ENCODE assay signal across 25 cellular contexts in the genomic region with DNA sequence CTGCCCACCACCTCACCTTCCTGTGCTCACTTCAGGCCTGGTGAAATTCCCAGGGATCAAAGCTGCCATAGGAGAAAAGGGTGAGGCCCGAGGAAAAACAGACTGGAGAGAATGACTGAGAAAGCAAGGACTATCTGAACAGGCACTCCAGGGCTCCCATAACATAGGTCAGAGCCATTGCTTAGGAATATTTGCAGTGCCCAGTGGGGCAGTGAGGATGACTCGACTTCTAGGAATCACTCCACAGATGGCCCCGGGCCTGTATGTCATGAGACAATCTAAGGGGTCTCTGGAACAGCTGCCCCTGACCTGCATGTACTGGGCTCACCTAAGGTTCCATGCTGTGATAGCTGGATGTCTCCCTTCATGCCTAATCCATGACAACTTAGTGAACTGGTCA. TPM values are rescaled to one million over a fixed set of nuclear protein-coding genes. Genes with fewer than 3 reads are reported as not detected.
DNase-seq lines count a peak whose midpoint lies in the region; ATAC-seq, FAIRE-seq and TF ChIP-seq lines count a peak whose summit lies in the region.
"Had no signal": no experiment of that assay in that cellular context is flagged by ENCODE, and none has a peak within 500 bp of the region (broad histone marks: within the 10 kb centered on the region; RNA-seq: fewer than 3 reads in every experiment).

No MANE protein-coding gene starts in this region.

- H2AK5ac ChIP-seq in H1 (ENCODE audit: low read depth, low read length): no peak overlapping the region
- no peak overlapping the region for H2AK5ac ChIP-seq in mesendoderm (ENCODE audit: low read length)

- CTCF ChIA-PET in H1 (lab: Charles Lee; ENCODE audit: partially characterized antibody): interaction anchor here (0.8 to 2.9 kb wide), 3 partner anchors 10 to 1087 kb away, joined by 3 to 18 read pairs (median 4); no protein-coding TSS in a partner anchor

- H3K27ac ChIP-seq in SJCRH30: no peak overlapping the region
- no peak overlapping the region; the same call in 1 of the 2 replicates for H3K27ac ChIP-seq in H1 (ENCODE audit: low read depth, low read length)
- H3K27ac ChIP-seq in mesendoderm (ENCODE audit: low read depth, low read length): no peak overlapping the region
- H3K27ac ChIP-seq in stomach smooth muscle (ENCODE audit: low read length): peak overlapping the region; percentile 41
- no peak overlapping the region for H3K27ac ChIP-seq in right cardiac atrium (ENCODE audit: low read length)
- no peak overlapping the region for H3K27ac ChIP-seq in substantia nigra (ENCODE audit: low read depth, low read length, poor library complexity, severe bottlenecking)
- H3K27ac ChIP-seq: HL-60, SK-N-MC had no signal

- no peak for FAIRE-seq in H1 (lab: Jason Lieb, UNC)

- H3K18ac ChIP-seq in H1 (ENCODE audit: extremely low read depth, low read length) (no peak overlapping the region), mesendoderm (ENCODE audit: low read length) (no peak overlapping the region)

- H3K27me3 ChIP-seq in SJCRH30 (no peaks in the 10 kb centered on the region), H1 (replicated peaks in 1 of 4; ENCODE audit: control insufficient read depth in 3 of 4, extremely low read depth in 1 of 4, insufficient read depth in 3 of 4, low read length in 3 of 4) (no peaks in the 10 kb centered on the region), mesendoderm (ENCODE audit: insufficient read depth, low read length, poor library complexity) (no peaks in the 10 kb centered on the region), stomach smooth muscle (ENCODE audit: control insufficient read depth in 1 of 2, insufficient read depth in 2 of 2, low read length in 2 of 2) (no peaks in the 10 kb centered on the region), right cardiac atrium (ENCODE audit: control insufficient read depth, insufficient read depth) (no peaks in the 10 kb centered on the region)

- no peak overlapping the region for H4K8ac ChIP-seq in H1 (ENCODE audit: extremely low read depth, insufficient read depth, low read length)
- H4K8ac ChIP-seq in mesendoderm (ENCODE audit: low read depth, low read length): no peak overlapping the region

- H2BK120ac ChIP-seq in H1 (replicated peaks; ENCODE audit: low read depth, low read length): no peak overlapping the region
- no peak overlapping the region for H2BK120ac ChIP-seq in mesendoderm (ENCODE audit: low read depth, low read length)

- no peak overlapping the region for H3K4me2 ChIP-seq in H1 (ENCODE audit: insufficient read depth in 1 of 2, low read depth in 2 of 2, low read length in 2 of 2)
- no peak overlapping the region for H3K4me2 ChIP-seq in mesendoderm (ENCODE audit: low read length)

- no peak overlapping the region for H4K91ac ChIP-seq in H1 (replicated peaks; ENCODE audit: insufficient read length, low read length)

- H3K23ac ChIP-seq in H1 (ENCODE audit: insufficient read length) (no peak overlapping the region), mesendoderm (ENCODE audit: low read length) (no peak overlapping the region)

- H3K79me2 ChIP-seq in H1 (ENCODE audit: control insufficient read depth in 1 of 2, insufficient read depth in 2 of 2, low read length in 2 of 2) (no peaks in the 10 kb centered on the region), mesendoderm (ENCODE audit: control insufficient read depth, insufficient read depth, low read length) (no peaks in the 10 kb centered on the region)

- no peak overlapping the region; the same call in 1 of the 2 replicates for H2AFZ ChIP-seq in H1 (ENCODE audit: low read length)

- POLR2A ChIA-PET in H1 (lab: Charles Lee; ENCODE audit: partially characterized antibody): no interaction called here

- TF ChIP-seq RAD21 in H1 (IDR thresholded peaks at IDR 0.05 in 1 of 2, conservative IDR thresholded peaks at IDR 0.05 in 1 of 2; ENCODE audit: low read depth in 2 of 2, low read length in 2 of 2): no peak

- H2BK12ac ChIP-seq in H1 (ENCODE audit: low read depth, low read length): peak overlapping the region; percentile 27; the same call in 1 of the 2 replicates

- H2BK15ac ChIP-seq in H1 (ENCODE audit: low read length) (no peak overlapping the region), mesendoderm (replicated peaks; ENCODE audit: low read depth) (no peak overlapping the region)

- H3K4me3 ChIP-seq in SJCRH30: no peak overlapping the region
- H3K4me3 ChIP-seq in H1 (ENCODE audit: extremely low read depth in 1 of 4, insufficient read depth in 2 of 4, low read depth in 3 of 4, low read length in 4 of 4): no peak overlapping the region
- no peak overlapping the region for H3K4me3 ChIP-seq in mesendoderm (ENCODE audit: low read length)
- H3K4me3 ChIP-seq in stomach smooth muscle (ENCODE audit: low read length in 2 of 2): peak overlapping the region; percentile 53 to 58
- no peak overlapping the region for H3K4me3 ChIP-seq in right cardiac atrium (ENCODE audit: low read length)
- H3K4me3 ChIP-seq: SK-N-MC had no signal

- H3K4ac ChIP-seq in H1 (replicated peaks; ENCODE audit: insufficient read length, low read depth, low read length) (no peak overlapping the region), mesendoderm (ENCODE audit: low read depth, low read length) (no peak overlapping the region)

- no peak overlapping the region for H3K14ac ChIP-seq in H1 (ENCODE audit: insufficient read length)

- H4K20me1 ChIP-seq in H1 (replicated peaks in 1 of 2; ENCODE audit: control insufficient read depth in 1 of 2, insufficient read depth in 2 of 2, low read length in 2 of 2): no peaks in the 10 kb centered on the region

- DNase-seq in SJCRH30 (peak; percentile 12 to 36), H1 (ENCODE audit: low read depth in 1 of 2, low spot score in 2 of 2) (no peak), mesendoderm (peak; percentile 19), HUDEP-2 (lab: John Stamatoyannopoulos, UW; ENCODE audit: unreplicated experiment in 76 of 76) (no peak), right cardiac atrium (no peak), substantia nigra (lab: John Stamatoyannopoulos, UW) (no peak), NOMO-1 treated with DMSO at 0.1 percent for 48 hours (lab: John Stamatoyannopoulos, UW; ENCODE audit: unreplicated experiment) (no peak)
- DNase-seq: BE2C, H7, HFFc6, KG1, NCI-H1105 treated with DMSO at 0.1 percent for 48 hours, NCI-H1694, NCI-H2081, NCI-H2171, NCI-H345, NCI-H524 treated with DMSO at 0.1 percent for 48 hours, PC-3, RPMI8226, SHP77 had no signal

- H2BK5ac ChIP-seq in H1 (ENCODE audit: low read depth, low read length) (no peak overlapping the region), mesendoderm (ENCODE audit: low read length) (no peak overlapping the region)

- H4K5ac ChIP-seq in H1 (ENCODE audit: insufficient read length, low read depth, low read length): no peak overlapping the region
- no peak overlapping the region for H4K5ac ChIP-seq in mesendoderm (ENCODE audit: low read length)

- no peak for ATAC-seq in right cardiac atrium
- ATAC-seq: PC-3 had no signal

- H3K23me2 ChIP-seq in H1 (ENCODE audit: low read depth, low read length): no peaks in the 10 kb centered on the region

- H3K79me1 ChIP-seq in H1 (ENCODE audit: low read depth, low read length) (no peaks in the 10 kb centered on the region), mesendoderm (ENCODE audit: low read length) (no peaks in the 10 kb centered on the region)

- TF ChIP-seq POLR2A in H1 (IDR thresholded peaks at IDR 0.05; ENCODE audit: control extremely low read depth in 1 of 2, low read depth in 2 of 2, low read length in 2 of 2): no peak

- no peak for TF ChIP-seq CTCF in H1 (IDR thresholded peaks at IDR 0.05; ENCODE audit: control extremely low read depth in 1 of 3, insufficient read depth in 1 of 3, low read depth in 1 of 3, low read length in 3 of 3)

- H2BK20ac ChIP-seq in H1 (ENCODE audit: low read length): no peak overlapping the region

- H3K4me1 ChIP-seq in SJCRH30 (peaks cover 15% of the 10 kb centered on the region), H1 (replicated peaks in 1 of 4; ENCODE audit: control insufficient read depth in 3 of 4, insufficient read depth in 4 of 4, low read length in 3 of 4) (no peaks in the 10 kb centered on the region), mesendoderm (ENCODE audit: control insufficient read depth, low read depth, low read length) (peaks cover 5% of the 10 kb centered on the region), stomach smooth muscle (ENCODE audit: control insufficient read depth, insufficient read depth, low read length) (peaks cover 10% of the 10 kb centered on the region), right cardiac atrium (ENCODE audit: control insufficient read depth, insufficient read depth, low read length) (no peaks in the 10 kb centered on the region)
- H3K4me1 ChIP-seq: BE2C had no signal

- no peak for TF ChIP-seq EP300 in H1 (IDR thresholded peaks at IDR 0.05; ENCODE audit: borderline replicate concordance in 1 of 2, low read depth in 2 of 2, low read length in 2 of 2)

- H3K9ac ChIP-seq in H1 (replicated peaks in 1 of 4; ENCODE audit: extremely low read depth in 1 of 4, low read depth in 3 of 4, low read length in 3 of 4) (no peak overlapping the region), mesendoderm (ENCODE audit: low read length) (no peak overlapping the region), stomach smooth muscle (ENCODE audit: low read length in 2 of 2) (peak overlapping the region; percentile 9 to 21)

- no peaks in the 10 kb centered on the region for H3K36me3 ChIP-seq in SJCRH30
- H3K36me3 ChIP-seq in H1 (ENCODE audit: control insufficient read depth in 2 of 4, insufficient read depth in 4 of 4, low read length in 3 of 4): no peaks in the 10 kb centered on the region
- no peaks in the 10 kb centered on the region for H3K36me3 ChIP-seq in mesendoderm (ENCODE audit: control insufficient read depth, insufficient read depth, low read length)
- H3K36me3 ChIP-seq in stomach smooth muscle (ENCODE audit: control insufficient read depth in 2 of 2, insufficient read depth in 2 of 2, low read length in 2 of 2): peaks cover 0 to 2% of the 10 kb centered on the region in 2 donors
- H3K36me3 ChIP-seq: BE2C had no signal

- no peak overlapping the region for H3K56ac ChIP-seq in H1 (replicated peaks; ENCODE audit: insufficient read length, low read depth, low read length)
- no peak overlapping the region for H3K56ac ChIP-seq in mesendoderm (ENCODE audit: low read length)

- 90% methylated on average over 3 of the region's 3 CpGs; no CpG with 5 or more reads in 1 of the 2 experiments for WGBS in H1 (ENCODE audit: extremely low coverage in 1 of 2, insufficient coverage in 1 of 2, insufficient read length in 1 of 2, insufficient replicate concordance in 2 of 2, low coverage in 1 of 2, low lambda C conversion rate in 2 of 2, missing lambda C conversion rate in 1 of 2), 2 experiments
- no CpG with 5 or more reads among the region's 3 CpGs for WGBS in mesendoderm (ENCODE audit: extremely low coverage, insufficient coverage, low lambda C conversion rate)
- 82% methylated on average over 3 of the region's 3 CpGs for WGBS in right cardiac atrium

- H3K9me3 ChIP-seq in SJCRH30 (replicated peaks) (no peaks in the 10 kb centered on the region), H1 (ENCODE audit: insufficient read depth in 2 of 2, low read depth in 1 of 2, low read length in 1 of 2) (peaks cover 14 to 25% of the 10 kb centered on the region in 2 experiments), stomach smooth muscle (ENCODE audit: control insufficient read depth in 2 of 2, low read length in 2 of 2) (no peaks in the 10 kb centered on the region), right cardiac atrium (ENCODE audit: control insufficient read depth, low read length) (no peaks in the 10 kb centered on the region)
- H3K9me3 ChIP-seq: BE2C had no signal

- intact Hi-C loops in right cardiac atrium (cut with DNase I): no loop called here

RNA-seq across cellular contexts. Expression of gene GPHB5, which starts 51.6 kb away (rescaled TPM):
- not detected in 2 replicates for total RNA-seq in SJCRH30 (2014; rRNA removed; shearing (Covaris generic))
- total RNA-seq in H1 (2021; fragmentation: NEBNext Ultra II Directional; extraction: Animal tissue kit (Norgen Biotek cat#: 25700)): not detected in 2 replicates
- polyA plus RNA-seq in H1 (2011; rRNA removed) (not detected in 2 replicates), right cardiac atrium (not detected)
- polyA plus RNA-seq in H1 (2011; cell fraction: cytosol; rRNA removed): not detected
- polyA plus RNA-seq in H1 (2011; cell fraction: nucleus; rRNA removed): not detected
- polyA plus RNA-seq in H1 (2012, experiment 1 of 2): not detected in 4 replicates
- not detected for polyA plus RNA-seq in H1 (2012, experiment 2 of 2)
- polyA plus RNA-seq in H1 (2013, experiment 1 of 2): not detected
- not detected for polyA plus RNA-seq in H1 (2013, experiment 2 of 2)
- polyA minus RNA-seq in H1 (2011; rRNA and poly(A)+ RNA removed): not detected in 2 replicates
- not detected for polyA minus RNA-seq in H1 (2011; cell fraction: cytosol; rRNA and poly(A)+ RNA removed)
- not detected for polyA minus RNA-seq in H1 (2011; cell fraction: nucleus; rRNA and poly(A)+ RNA removed)
- polyA plus RNA-seq in mesendoderm (2013, experiment 1 of 2): not detected
- polyA plus RNA-seq in mesendoderm (2013, experiment 2 of 2): not detected
- not detected for total RNA-seq in right cardiac atrium
- total RNA-seq: A673, H7, HFFc6, HT-29, PC-3 had no signal

Comparison
In these comparisons a context has a peak if more than half of its experiments do, and no peak if none do; other contexts are left out.
1. DNase-seq: peak in SJCRH30 (2 of 2) and mesendoderm (single experiment); none in H1 (0 of 2), HUDEP-2 (0 of 76), right cardiac atrium (0 of 3), substantia nigra (0 of 49) and NOMO-1 treated with DMSO at 0.1 percent for 48 hours (single experiment).
2. H3K4me3 ChIP-seq: peak in stomach smooth muscle (2 of 2); none in SJCRH30 (single experiment), H1 (0 of 4), mesendoderm (single experiment) and right cardiac atrium (single experiment).
3. H3K9ac ChIP-seq: peak in stomach smooth muscle (2 of 2); none in H1 (0 of 4) and mesendoderm (single experiment).